In genomic region chr6:168256940-168257339, GRCh38 we compare ENCODE assay signal across 36 cellular contexts.
DNase-seq lines count a peak whose midpoint lies in the region; ATAC-seq, FAIRE-seq and TF ChIP-seq lines count a peak whose summit lies in the region.
"Had no signal": no experiment of that assay in that cellular context is flagged by ENCODE, and none has a peak within 500 bp of the region (broad histone marks: within the 10 kb centered on the region; RNA-seq: fewer than 3 reads in every experiment).

No MANE protein-coding gene starts in this region.

- CTCF ChIA-PET in HepG2 (lab: Yijun Ruan, JAX; ENCODE audit: low intra/inter-chr PET ratio, low total read pairs) (no interaction called here), HEK293 (lab: Yijun Ruan, JAX) (no interaction called here)

- H3K4me3 ChIP-seq in HepG2 (replicated peaks in 1 of 3; ENCODE audit: insufficient read depth in 1 of 3, low read depth in 2 of 3, low read length in 3 of 3): no peak overlapping the region
- no peak overlapping the region for H3K4me3 ChIP-seq in right lobe of liver
- H3K4me3 ChIP-seq in HEK293 (ENCODE audit: low read depth, low read length): no peak overlapping the region
- H3K4me3 ChIP-seq: A549; BLaER1; BLaER1 treated with 17β-estradiol and CSF1 and Interleukin-3, amounts not matched to agents 10 nM and 100 nM had no signal

- no peak overlapping the region for H3K9ac ChIP-seq in HepG2 (ENCODE audit: insufficient read depth, low read depth, low read length)
- H3K9ac ChIP-seq: BLaER1; BLaER1 treated with 17β-estradiol and CSF1 and Interleukin-3, amounts not matched to agents 10 nM and 100 nM had no signal

- peaks cover 3 to 12% of the 10 kb centered on the region in 2 donors for H3K9me3 Mint-ChIP-seq in activated T-cell treated with anti-CD3 and anti-CD28 coated beads, Interleukin-2, amount 50 U/mL, for 72 hours
- peaks cover 8% of the 10 kb centered on the region for H3K9me3 Mint-ChIP-seq in activated T-helper 17 cell treated with anti-CD3 and anti-CD28 coated beads, Interleukin-2, amount 50 U/mL, for 72 hours

- TF ChIP-seq EP300 in HepG2 (IDR thresholded peaks at IDR 0.05; ENCODE audit: low read depth in 2 of 2, low read length in 2 of 2): no peak
- no peak for TF ChIP-seq EP300 in HepG2 (CRISPR knock-in tag; IDR thresholded peaks at IDR 0.05; ENCODE audit: borderline replicate concordance)

- no TSS peak for BruUV-seq in HepG2 (replicated peaks; lab: Mats Ljungman, UMichigan)

- H3K9me3 ChIP-seq in HepG2 (ENCODE audit: low read length): peaks cover 14% of the 10 kb centered on the region
- H3K9me3 ChIP-seq in right lobe of liver: no peaks in the 10 kb centered on the region
- no peaks in the 10 kb centered on the region; the same call in 1 of the 2 replicates for H3K9me3 ChIP-seq in HEK293 (ENCODE audit: control insufficient read depth, insufficient read depth, low read depth, low read length)
- H3K9me3 ChIP-seq: A549, BE2C had no signal

- H4K20me1 ChIP-seq in HepG2 (ENCODE audit: insufficient read depth, low read length): no peaks in the 10 kb centered on the region
- H4K20me1 ChIP-seq: BLaER1; BLaER1 treated with 17β-estradiol and CSF1 and Interleukin-3, amounts not matched to agents 10 nM and 100 nM had no signal

- TF ChIP-seq POLR2A in HepG2 (IDR thresholded peaks at IDR 0.05; ENCODE audit: insufficient read depth in 1 of 2, low read depth in 2 of 2, low read length in 2 of 2) (no peak), right lobe of liver (IDR thresholded peaks at IDR 0.05) (no peak)

- H3K27ac ChIP-seq in HepG2 (ENCODE audit: extremely low read length, insufficient read depth, low read length): no peak overlapping the region
- no peak overlapping the region for H3K27ac ChIP-seq in right lobe of liver
- H3K27ac ChIP-seq in HEK293 (ENCODE audit: extremely low read depth, low read depth, low read length): no peak overlapping the region
- H3K27ac ChIP-seq: 22Rv1; A549; BLaER1; BLaER1 treated with 17β-estradiol and CSF1 and Interleukin-3, amounts not matched to agents 10 nM and 100 nM; C4-2B had no signal

- peak overlapping the region; percentile 7 for H3K27ac Mint-ChIP-seq in activated T-cell treated with anti-CD3 and anti-CD28 coated beads, Interleukin-2, amount 50 U/mL, for 72 hours
- H3K27ac Mint-ChIP-seq in activated T-helper 17 cell treated with anti-CD3 and anti-CD28 coated beads, Interleukin-2, amount 50 U/mL, for 72 hours: peak overlapping the region; percentile 34
- H3K27ac Mint-ChIP-seq: B cell; CD4-positive, alpha-beta memory T cell; CD4-positive, alpha-beta T cell; CD8-positive, alpha-beta memory T cell; CD8-positive, alpha-beta T cell had no signal

- H3K4me3 Mint-ChIP-seq in activated T-cell treated with anti-CD3 and anti-CD28 coated beads, Interleukin-2, amount 50 U/mL, for 72 hours: no peak overlapping the region
- no peak overlapping the region for H3K4me3 Mint-ChIP-seq in activated T-helper 17 cell treated with anti-CD3 and anti-CD28 coated beads, Interleukin-2, amount 50 U/mL, for 72 hours
- H3K4me3 Mint-ChIP-seq: B cell; CD14-positive monocyte; CD4-positive, alpha-beta memory T cell; CD4-positive, alpha-beta T cell; CD4-positive, CD25-positive, alpha-beta regulatory T cell; CD8-positive, alpha-beta memory T cell; CD8-positive, alpha-beta T cell had no signal

- H3K36me3 ChIP-seq in HepG2 (replicated peaks in 1 of 2; ENCODE audit: control insufficient read depth in 1 of 2, insufficient read depth in 2 of 2, low read length in 2 of 2) (no peaks in the 10 kb centered on the region), right lobe of liver (no peaks in the 10 kb centered on the region), HEK293 (ENCODE audit: control insufficient read depth in 2 of 2, insufficient read depth in 1 of 2, low read length in 2 of 2) (no peaks in the 10 kb centered on the region)
- H3K36me3 ChIP-seq: BE2C; BLaER1; BLaER1 treated with 17β-estradiol and CSF1 and Interleukin-3, amounts not matched to agents 10 nM and 100 nM had no signal

- H2AFZ ChIP-seq in HepG2 (ENCODE audit: low read length): no peak overlapping the region

- H3K27me3 ChIP-seq in HepG2 (ENCODE audit: control insufficient read depth in 1 of 2, insufficient read depth in 2 of 2, low read length in 2 of 2) (no peaks in the 10 kb centered on the region), right lobe of liver (no peaks in the 10 kb centered on the region)
- H3K27me3 ChIP-seq: BE2C; BLaER1; BLaER1 treated with 17β-estradiol and CSF1 and Interleukin-3, amounts not matched to agents 10 nM and 100 nM had no signal

- H3K4me2 ChIP-seq in HepG2 (ENCODE audit: low read depth, low read length): no peak overlapping the region
- H3K4me2 ChIP-seq: A549; BLaER1; BLaER1 treated with 17β-estradiol and CSF1 and Interleukin-3, amounts not matched to agents 10 nM and 100 nM had no signal

- TF ChIP-seq CTCF in HepG2 (CRISPR knock-in tag; IDR thresholded peaks at IDR 0.05): no peak
- TF ChIP-seq CTCF in right lobe of liver (IDR thresholded peaks at IDR 0.05): no peak
- no peak for TF ChIP-seq CTCF in HEK293 (tag by site-specific recombination; IDR thresholded peaks at IDR 0.05)

- no peak for FAIRE-seq in HepG2 (lab: Jason Lieb, UNC)
- FAIRE-seq: A204.1, A549, D721Med had no signal

- no peak for ATAC-seq in activated T-cell treated with anti-CD3 and anti-CD28 coated beads, Interleukin-2, amount 50 U/mL, for 72 hours (replicated peaks in 1 of 2)
- ATAC-seq in HepG2: no peak
- ATAC-seq in right lobe of liver: no peak
- no peak for ATAC-seq in activated T-helper 17 cell treated with anti-CD3 and anti-CD28 coated beads, Interleukin-2, amount 50 U/mL, for 72 hours (replicated peaks)
- no peak for ATAC-seq in left ventricle myocardium superior
- ATAC-seq: A549; CD8-positive, alpha-beta T cell had no signal

- no peak for DNase-seq in activated T-cell treated with anti-CD3 and anti-CD28 coated beads, Interleukin-2, amount 50 U/mL, for 72 hours
- DNase-seq in activated T-cell treated with anti-CD3 and anti-CD28 coated beads, Interleukin-2, amount 50 U/mL, for 48 hours: no peak
- DNase-seq in HepG2 (ENCODE audit: low spot score) (no peak), right lobe of liver (no peak), left ventricle myocardium superior (no peak)
- no peak for DNase-seq in activated CD4-positive, alpha-beta T cell treated with anti-CD3 and anti-CD28 coated beads for 48 hours
- DNase-seq: 8988T; ACHN; AML-193; BE2C; C1 segment of cervical spinal cord; Caco-2; Calu3; CD4-positive, alpha-beta memory T cell; CD4-positive, alpha-beta T cell; CD4-positive, CD25-positive, alpha-beta regulatory T cell; CD8-positive, alpha-beta memory T cell; CD8-positive, alpha-beta T cell; COR-L47; DMS 273 treated with DMSO at 0.1 percent for 48 hours; DMS153; DMS79; DMS79 treated with DMSO at 0.1 percent for 48 hours; DND-41; EL had no signal

- H3K4me1 Mint-ChIP-seq in activated T-cell treated with anti-CD3 and anti-CD28 coated beads, Interleukin-2, amount 50 U/mL, for 72 hours (ENCODE audit: low read depth): no peaks in the 10 kb centered on the region
- H3K4me1 Mint-ChIP-seq in activated T-helper 17 cell treated with anti-CD3 and anti-CD28 coated beads, Interleukin-2, amount 50 U/mL, for 72 hours: no peaks in the 10 kb centered on the region
- H3K4me1 Mint-ChIP-seq: B cell; CD14-positive monocyte; CD4-positive, alpha-beta memory T cell; CD4-positive, CD25-positive, alpha-beta regulatory T cell; CD8-positive, alpha-beta memory T cell had no signal

- H3K27me3 Mint-ChIP-seq in activated T-cell treated with anti-CD3 and anti-CD28 coated beads, Interleukin-2, amount 50 U/mL, for 72 hours (ENCODE audit: low read depth): no peaks in the 10 kb centered on the region
- peaks cover 26% of the 10 kb centered on the region for H3K27me3 Mint-ChIP-seq in activated T-helper 17 cell treated with anti-CD3 and anti-CD28 coated beads, Interleukin-2, amount 50 U/mL, for 72 hours
- H3K27me3 Mint-ChIP-seq: CD4-positive, CD25-positive, alpha-beta regulatory T cell had no signal

- POLR2A ChIA-PET in HepG2 (lab: Yijun Ruan, JAX): no interaction called here
- POLR2A ChIA-PET in HEK293 (lab: Yijun Ruan, JAX): no interaction called here

- no peaks in the 10 kb centered on the region for H3K36me3 Mint-ChIP-seq in activated T-cell treated with anti-CD3 and anti-CD28 coated beads, Interleukin-2, amount 50 U/mL, for 72 hours (ENCODE audit: insufficient read depth in 2 of 2)
- H3K36me3 Mint-ChIP-seq in activated T-helper 17 cell treated with anti-CD3 and anti-CD28 coated beads, Interleukin-2, amount 50 U/mL, for 72 hours (ENCODE audit: low read depth): no peaks in the 10 kb centered on the region
- H3K36me3 Mint-ChIP-seq: CD14-positive monocyte; CD4-positive, alpha-beta memory T cell; CD4-positive, CD25-positive, alpha-beta regulatory T cell; CD8-positive, alpha-beta memory T cell; CD8-positive, alpha-beta T cell had no signal

- intact Hi-C loops in HepG2 (cut with micrococcal nuclease; ENCODE audit: unreplicated experiment) (no loop called here), right lobe of liver (cut with DNase I) (no loop called here), left ventricle myocardium superior (cut with micrococcal nuclease) (no loop called here)

- TF ChIP-seq RAD21 in HepG2 (CRISPR knock-in tag; IDR thresholded peaks at IDR 0.05): no peak

- H3K4me1 ChIP-seq in HepG2 (ENCODE audit: insufficient read depth, low read length): peaks cover 36% of the 10 kb centered on the region
- H3K4me1 ChIP-seq in right lobe of liver: peaks cover 0 to 12% (median 8%) of the 10 kb centered on the region in 4 donors
- no peaks in the 10 kb centered on the region for H3K4me1 ChIP-seq in HEK293 (ENCODE audit: control insufficient read depth, insufficient read depth, low read length)

- in situ Hi-C loops in HepG2 (cut with HindIII; ENCODE audit: extremely low pct_ligation_motif_present, low pct_unique_long_range_greater_than_20kb): no loop called here

- no peaks in the 10 kb centered on the region for H3K79me2 ChIP-seq in HepG2 (ENCODE audit: insufficient read depth, low read length)

TF ChIP-seq in HepG2, 621 proteins besides CTCF, POLR2A, EP300 and RAD21 (continues in another document):
- TF ChIP-seq SSRP1 (CRISPR knock-in tag; IDR thresholded peaks at IDR 0.05): no peak

TF ChIP-seq in HEK293, 187 proteins besides CTCF, POLR2A, EP300 and RAD21:
- TF ChIP-seq ZNF514 (tag by site-specific recombination; IDR thresholded peaks at IDR 0.05): no peak
- TF ChIP-seq ZNF596 (tag by site-specific recombination; IDR thresholded peaks at IDR 0.05): peak; percentile 98
- TF ChIP-seq ZNF202 (tag by site-specific recombination; IDR thresholded peaks at IDR 0.05; ENCODE audit: borderline replicate concordance): peak; percentile 69; the same call in 1 of the 2 replicates
